ENCODE assay signal across 13 cellular contexts in the genomic region with DNA sequence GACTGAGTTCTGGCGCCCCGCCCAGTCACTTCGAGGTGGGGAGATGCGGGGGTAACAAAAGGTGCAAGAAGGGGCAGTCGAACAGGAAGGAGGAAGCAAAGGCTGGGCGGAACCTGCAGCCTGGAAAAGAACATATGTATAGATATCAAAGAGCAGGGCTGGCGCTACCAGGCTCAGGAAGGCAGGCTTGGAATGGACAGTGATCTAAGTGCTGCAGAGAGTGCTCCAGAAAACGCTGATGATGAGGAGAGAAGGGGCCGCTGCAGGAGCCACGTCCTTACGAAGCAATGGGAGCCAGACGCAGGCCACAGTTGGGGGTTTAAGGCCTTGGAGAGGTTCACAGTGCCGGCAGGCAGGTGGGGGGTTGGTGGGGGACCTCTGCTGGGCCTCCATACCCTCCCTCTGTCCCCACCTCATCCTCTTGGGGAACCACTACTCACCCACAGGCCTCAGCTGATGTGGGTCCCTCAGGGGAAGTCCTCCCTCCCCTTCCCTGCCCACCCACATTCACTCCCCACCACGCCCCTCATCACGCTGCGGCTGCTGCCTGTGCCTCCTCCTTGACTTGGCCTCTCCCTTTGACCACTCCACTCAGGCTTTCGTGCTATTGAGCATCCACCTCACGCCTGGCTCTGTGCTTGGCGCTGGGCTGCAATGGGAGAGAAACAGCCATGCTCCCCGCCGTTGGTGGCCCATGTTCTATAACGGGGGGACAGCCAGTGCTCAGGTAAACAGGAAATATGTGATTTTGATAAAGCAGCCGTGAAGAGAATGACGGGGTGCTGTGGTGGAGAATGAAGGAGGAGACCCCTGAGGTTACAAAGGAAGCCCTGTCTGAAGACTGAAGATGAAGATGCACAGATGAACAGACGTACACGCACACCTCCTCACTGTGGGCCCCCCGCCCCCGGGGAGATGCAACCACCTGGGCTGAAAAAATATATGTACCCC. TPM values are rescaled to one million over a fixed set of nuclear protein-coding genes. Genes with fewer than 3 reads are reported as not detected.
DNase-seq lines count a peak whose midpoint lies in the region; ATAC-seq and TF ChIP-seq lines count a peak whose summit lies in the region.
"Had no signal": no experiment of that assay in that cellular context is flagged by ENCODE, and none has a peak within 500 bp of the region (broad histone marks: within the 10 kb centered on the region; RNA-seq: fewer than 3 reads in every experiment).

No MANE protein-coding gene starts in this region.

- peaks cover 0 to 62% (median 21%) of the 10 kb centered on the region in 3 donors for H3K36me3 Mint-ChIP-seq in CD8-positive, alpha-beta memory T cell

- H3K27me3 ChIP-seq in CD8-positive, alpha-beta memory T cell (ENCODE audit: insufficient read depth, low read length, poor library complexity, severe bottlenecking) = no peaks in the 10 kb centered on the region
- no peaks in the 10 kb centered on the region for H3K27me3 ChIP-seq in foreskin keratinocyte

- H3K4me3 Mint-ChIP-seq in CD8-positive, alpha-beta memory T cell = peak overlapping the region; percentile 40 to 89 (median 82)
- H3K4me3 Mint-ChIP-seq: activated CD4-positive, alpha-beta memory T cell treated with anti-CD3 and anti-CD28 coated beads, Interleukin-2, amount 10 ng/mL, durations not matched to agents 7 days and 5 days had no signal

- H3K9me3 ChIP-seq in CD8-positive, alpha-beta memory T cell (ENCODE audit: low read length) = no peaks in the 10 kb centered on the region

- ATAC-seq in foreskin keratinocyte = no peak
- ATAC-seq in GM18511 (IDR thresholded peaks at IDR 0.05; ENCODE audit: unreplicated experiment) = no peak
- ATAC-seq: K562 had no signal

- no peak overlapping the region for H3K4me3 ChIP-seq in CD8-positive, alpha-beta memory T cell (ENCODE audit: low read length)
- H3K4me3 ChIP-seq: K562, skin epidermis had no signal

- CTCF ChIA-PET in CD8-positive, alpha-beta memory T cell (lab: Charles Lee) = interaction anchor here (1.4 to 2.6 kb wide), 3 partner anchors 14 to 202 kb away, joined by 3 to 14 read pairs (median 7); partner anchors contain the start of gene DUSP1

- TF ChIP-seq CTCF in foreskin keratinocyte (conservative IDR thresholded peaks at IDR 0.05) = no peak

- peaks cover 16% of the 10 kb centered on the region for H3K36me3 ChIP-seq in CD8-positive, alpha-beta memory T cell (ENCODE audit: insufficient read depth, low read length)

- H3K9me3 Mint-ChIP-seq in CD8-positive, alpha-beta memory T cell = no peaks in the 10 kb centered on the region
- H3K9me3 Mint-ChIP-seq: activated CD4-positive, alpha-beta memory T cell treated with anti-CD3 and anti-CD28 coated beads, Interleukin-2, amount 10 ng/mL, durations not matched to agents 7 days and 5 days had no signal

- peak overlapping the region; percentile 86 to 99 (median 98) for H3K27ac Mint-ChIP-seq in CD8-positive, alpha-beta memory T cell
- H3K27ac Mint-ChIP-seq: activated CD4-positive, alpha-beta memory T cell treated with anti-CD3 and anti-CD28 coated beads, Interleukin-2, amount 10 ng/mL, durations not matched to agents 7 days and 5 days had no signal

- DNase-seq in CD8-positive, alpha-beta memory T cell = peak; percentile 9 to 92 (median 75)
- DNase-seq in activated CD8-positive, alpha-beta memory T cell treated with anti-CD3 and anti-CD28 coated beads for 4 hours (ENCODE audit: low read depth in 2 of 2) = peak; percentile 4 to 11
- DNase-seq in foreskin keratinocyte (no peak), NCI-H1417 treated with DMSO at 0.1 percent for 48 hours (lab: John Stamatoyannopoulos, UW) (no peak), DMS79 treated with DMSO at 0.1 percent for 48 hours (lab: John Stamatoyannopoulos, UW) (no peak), ecto neural progenitor cell (ENCODE audit: low spot score) (no peak)
- peak; percentile 28 for DNase-seq in stimulated activated CD8-positive, alpha-beta memory T cell treated with anti-CD3 and anti-CD28 coated beads, Interleukin-4, amount 100 ng/mL, for 24 hours (ENCODE audit: low read depth)
- DNase-seq: activated CD4-positive, alpha-beta memory T cell treated with anti-CD3 and anti-CD28 coated beads, Interleukin-2, amount 10 ng/mL, durations not matched to agents 7 days and 5 days; H7; NCI-H2107 had no signal

- POLR2A ChIA-PET in CD8-positive, alpha-beta memory T cell (lab: Charles Lee) = interaction anchor here (0.6 kb wide), 1 partner anchor 141 kb away, joined by 9 read pairs; no protein-coding TSS in a partner anchor

- H3K4me1 ChIP-seq in CD8-positive, alpha-beta memory T cell (ENCODE audit: insufficient read depth, low read length) = peaks cover 15% of the 10 kb centered on the region
- peaks cover 8% of the 10 kb centered on the region for H3K4me1 ChIP-seq in foreskin keratinocyte

- no peaks in the 10 kb centered on the region for H3K27me3 Mint-ChIP-seq in CD8-positive, alpha-beta memory T cell
- H3K27me3 Mint-ChIP-seq: activated CD4-positive, alpha-beta memory T cell treated with anti-CD3 and anti-CD28 coated beads, Interleukin-2, amount 10 ng/mL, durations not matched to agents 7 days and 5 days had no signal

- peak overlapping the region; percentile 64 for H3K27ac ChIP-seq in CD8-positive, alpha-beta memory T cell (ENCODE audit: low read depth, low read length)
- H3K27ac ChIP-seq in foreskin keratinocyte = peak overlapping the region; percentile 79

- peaks cover 22 to 34% (median 25%) of the 10 kb centered on the region in 3 donors for H3K4me1 Mint-ChIP-seq in CD8-positive, alpha-beta memory T cell
- H3K4me1 Mint-ChIP-seq: activated CD4-positive, alpha-beta memory T cell treated with anti-CD3 and anti-CD28 coated beads, Interleukin-2, amount 10 ng/mL, durations not matched to agents 7 days and 5 days had no signal

RNA-seq across cellular contexts. Expression of gene RPL26L1, which starts 40.5 kb away (rescaled TPM):
- 10 to 100 TPM; 91.9 to 92.3 TPM for total RNA-seq in CD8-positive, alpha-beta memory T cell
- polyA plus RNA-seq in CD8-positive, alpha-beta memory T cell = 35.6 TPM
- total RNA-seq in foreskin keratinocyte = 71.0 and 80.3 TPM in 2 replicates
- 101 and 110 TPM in 2 replicates for polyA plus RNA-seq in foreskin keratinocyte

Comparison
In these comparisons a context has a peak if more than half of its experiments do, and no peak if none do; other contexts are left out.
1. DNase-seq: peak in CD8-positive, alpha-beta memory T cell (5 of 5), activated CD8-positive, alpha-beta memory T cell treated with anti-CD3 and anti-CD28 coated beads for 4 hours (2 of 2) and stimulated activated CD8-positive, alpha-beta memory T cell treated with anti-CD3 and anti-CD28 coated beads, Interleukin-4, amount 100 ng/mL, for 24 hours (single experiment); none in foreskin keratinocyte (0 of 2), NCI-H1417 treated with DMSO at 0.1 percent for 48 hours (single experiment), DMS79 treated with DMSO at 0.1 percent for 48 hours (single experiment) and ecto neural progenitor cell (single experiment).